ENCODE assay signal across 9 cellular contexts in genomic region chr12:45192041-45192695, GRCh38. TPM values are rescaled to one million over a fixed set of nuclear protein-coding genes. Genes with fewer than 3 reads are reported as not detected.
DNase-seq lines count a peak whose midpoint lies in the region; ATAC-seq, FAIRE-seq and TF ChIP-seq lines count a peak whose summit lies in the region.
"Had no signal": no experiment of that assay in that cellular context is flagged by ENCODE, and none has a peak within 500 bp of the region (broad histone marks: within the 10 kb centered on the region; RNA-seq: fewer than 3 reads in every experiment).

No MANE protein-coding gene starts in this region.

- H3K36me3 ChIP-seq in CD4-positive, CD25-positive, alpha-beta regulatory T cell (ENCODE audit: control insufficient read depth, insufficient read depth, low read length): no peaks in the 10 kb centered on the region
- no peaks in the 10 kb centered on the region for H3K36me3 ChIP-seq in HepG2 (replicated peaks in 1 of 2; ENCODE audit: control insufficient read depth in 1 of 2, insufficient read depth in 2 of 2, low read length in 2 of 2)

- H3K4me3 Mint-ChIP-seq in CD4-positive, CD25-positive, alpha-beta regulatory T cell: no peak overlapping the region
- no peak overlapping the region for H3K4me3 Mint-ChIP-seq in activated T-helper 2 cell treated with anti-CD3 and anti-CD28 coated beads, Interferon-gamma antibody, Interleukin-2, Interleukin-4, amounts not matched to agents 10 μg/mL and 5 μg/mL and 100 μg/mL, durations not matched to agents 14 hours and 24 hours and 36 hours (ENCODE audit: low read depth)

- H3K9ac ChIP-seq in HepG2 (ENCODE audit: insufficient read depth, low read depth, low read length): peak overlapping the region; percentile 3; the same call in 1 of the 2 replicates

- no peaks in the 10 kb centered on the region for H4K20me1 ChIP-seq in HepG2 (ENCODE audit: insufficient read depth, low read length)

- H3K4me3 ChIP-seq in CD4-positive, CD25-positive, alpha-beta regulatory T cell (ENCODE audit: low read depth, low read length): no peak overlapping the region
- no peak overlapping the region; a peak in 1 of 6 replicates for H3K4me3 ChIP-seq in HepG2 (replicated peaks in 1 of 3; ENCODE audit: insufficient read depth in 1 of 3, low read depth in 2 of 3, low read length in 3 of 3)

- TF ChIP-seq EP300 in HepG2 (IDR thresholded peaks at IDR 0.05; ENCODE audit: low read depth in 2 of 2, low read length in 2 of 2) (peak in 1 of 2 experiments; percentile 41; a peak in 1 of 4 replicates), HepG2 (CRISPR knock-in tag; IDR thresholded peaks at IDR 0.05; ENCODE audit: borderline replicate concordance) (peak; percentile 37; the same call in 1 of the 2 replicates)

- peaks cover 6% of the 10 kb centered on the region for H3K4me1 ChIP-seq in CD4-positive, CD25-positive, alpha-beta regulatory T cell (ENCODE audit: control insufficient read depth, insufficient read depth, low read length, poor library complexity, severe bottlenecking)
- H3K4me1 ChIP-seq in HepG2 (ENCODE audit: insufficient read depth, low read length): peaks cover 53% of the 10 kb centered on the region

- no peaks in the 10 kb centered on the region for H3K9me3 ChIP-seq in CD4-positive, CD25-positive, alpha-beta regulatory T cell (ENCODE audit: control insufficient read depth in 2 of 2, low read length in 2 of 2)
- no peaks in the 10 kb centered on the region for H3K9me3 ChIP-seq in HepG2 (ENCODE audit: low read length)

- H3K27me3 Mint-ChIP-seq in CD4-positive, CD25-positive, alpha-beta regulatory T cell: no peaks in the 10 kb centered on the region
- no peaks in the 10 kb centered on the region for H3K27me3 Mint-ChIP-seq in activated T-helper 2 cell treated with anti-CD3 and anti-CD28 coated beads, Interferon-gamma antibody, Interleukin-2, Interleukin-4, amounts not matched to agents 10 μg/mL and 5 μg/mL and 100 μg/mL, durations not matched to agents 14 hours and 24 hours and 36 hours (ENCODE audit: low read depth)

- CTCF ChIA-PET in HepG2 (lab: Yijun Ruan, JAX; ENCODE audit: low intra/inter-chr PET ratio, low total read pairs): no interaction called here

- H3K27me3 ChIP-seq in CD4-positive, CD25-positive, alpha-beta regulatory T cell (ENCODE audit: control insufficient read depth, insufficient read depth, low read length): no peaks in the 10 kb centered on the region
- H3K27me3 ChIP-seq in HepG2 (ENCODE audit: control insufficient read depth in 1 of 2, insufficient read depth in 2 of 2, low read length in 2 of 2): no peaks in the 10 kb centered on the region

- POLR2A ChIA-PET in HepG2 (lab: Yijun Ruan, JAX): interaction anchor here (1.1 to 1.8 kb wide), 3 partner anchors 13 to 68 kb away, joined by 3 to 8 read pairs (median 7); partner anchors contain the start of gene ANO6

- no peak overlapping the region for H2AFZ ChIP-seq in HepG2 (ENCODE audit: low read length)

- H3K36me3 Mint-ChIP-seq in CD4-positive, CD25-positive, alpha-beta regulatory T cell: peaks cover 29% of the 10 kb centered on the region
- H3K36me3 Mint-ChIP-seq in activated T-helper 2 cell treated with anti-CD3 and anti-CD28 coated beads, Interferon-gamma antibody, Interleukin-2, Interleukin-4, amounts not matched to agents 10 μg/mL and 5 μg/mL and 100 μg/mL, durations not matched to agents 14 hours and 24 hours and 36 hours (ENCODE audit: low read depth): no peaks in the 10 kb centered on the region

- DNase-seq in CD4-positive, CD25-positive, alpha-beta regulatory T cell: peak in 1 of 3 donors; percentile 63
- DNase-seq in HuH-7 (ENCODE audit: low spot score) (peak; percentile 21), HepG2 (ENCODE audit: low spot score) (peak; percentile 94), GM13976 (ENCODE audit: low spot score) (no peak)
- no peak for DNase-seq in activated T-helper 2 cell treated with anti-CD3 and anti-CD28 coated beads, Interferon-gamma antibody, Interleukin-2, Interleukin-4, amounts not matched to agents 10 μg/mL and 5 μg/mL and 100 μg/mL, durations not matched to agents 14 hours and 24 hours and 36 hours (ENCODE audit: low spot score)

- TF ChIP-seq CTCF in HepG2 (CRISPR knock-in tag; IDR thresholded peaks at IDR 0.05) (no peak), GM13976 (IDR thresholded peaks at IDR 0.05; ENCODE audit: borderline replicate concordance, control extremely low read depth, extremely low read depth, insufficient read depth, missing control alignments) (no peak)

- TF ChIP-seq RAD21 in HepG2 (CRISPR knock-in tag; IDR thresholded peaks at IDR 0.05): no peak

- H3K27ac ChIP-seq in CD4-positive, CD25-positive, alpha-beta regulatory T cell (ENCODE audit: insufficient read depth, low read length, poor library complexity, severe bottlenecking): no peak overlapping the region
- H3K27ac ChIP-seq in HepG2 (ENCODE audit: extremely low read length, insufficient read depth, low read length): peak overlapping the region; percentile 68

- WGBS in HepG2 (ENCODE audit: low lambda C conversion rate): 68% methylated on average over 4 of the region's 4 CpGs

- in situ Hi-C loops in HepG2 (cut with HindIII; ENCODE audit: extremely low pct_ligation_motif_present, low pct_unique_long_range_greater_than_20kb): loop anchor here (25.0 kb wide), 1 partner anchor 545 kb away; the partner anchor contains the start of gene ARID2
- in situ Hi-C loops in GM13976 (cut with MboI; ENCODE audit: low sequenced_read_pairs, unreplicated experiment): no loop called here

- peak; percentile 74 for FAIRE-seq in HepG2 (lab: Jason Lieb, UNC)
- FAIRE-seq: colon had no signal

- ATAC-seq in CD4-positive, CD25-positive, alpha-beta regulatory T cell (ENCODE audit: low read depth in 2 of 2): peak; percentile 83 to 91
- ATAC-seq in HepG2 (peak; percentile 92), GM21619 (IDR thresholded peaks at IDR 0.05; ENCODE audit: unreplicated experiment) (no peak), GM21786 (IDR thresholded peaks at IDR 0.05; ENCODE audit: unreplicated experiment) (no peak), HG03280 (IDR thresholded peaks at IDR 0.05; ENCODE audit: unreplicated experiment) (no peak)

- H3K79me2 ChIP-seq in HepG2 (ENCODE audit: insufficient read depth, low read length): no peaks in the 10 kb centered on the region

- peak overlapping the region in 2 of 3 donors; percentile 36 to 87 for H3K27ac Mint-ChIP-seq in CD4-positive, CD25-positive, alpha-beta regulatory T cell
- peak overlapping the region; percentile 44 for H3K27ac Mint-ChIP-seq in activated T-helper 2 cell treated with anti-CD3 and anti-CD28 coated beads, Interferon-gamma antibody, Interleukin-2, Interleukin-4, amounts not matched to agents 10 μg/mL and 5 μg/mL and 100 μg/mL, durations not matched to agents 14 hours and 24 hours and 36 hours

- no peak for TF ChIP-seq POLR2A in HepG2 (IDR thresholded peaks at IDR 0.05; ENCODE audit: insufficient read depth in 1 of 2, low read depth in 2 of 2, low read length in 2 of 2)

- H3K4me1 Mint-ChIP-seq in CD4-positive, CD25-positive, alpha-beta regulatory T cell: peaks cover 16 to 35% (median 17%) of the 10 kb centered on the region in 4 donors
- H3K4me1 Mint-ChIP-seq in activated T-helper 2 cell treated with anti-CD3 and anti-CD28 coated beads, Interferon-gamma antibody, Interleukin-2, Interleukin-4, amounts not matched to agents 10 μg/mL and 5 μg/mL and 100 μg/mL, durations not matched to agents 14 hours and 24 hours and 36 hours (ENCODE audit: low read depth): peaks cover 19% of the 10 kb centered on the region

- H3K4me2 ChIP-seq in HepG2 (ENCODE audit: low read depth, low read length): peak overlapping the region; percentile 33

- peaks cover 0 to 2% (median 0%) of the 10 kb centered on the region in 7 donors for H3K9me3 Mint-ChIP-seq in CD4-positive, CD25-positive, alpha-beta regulatory T cell
- H3K9me3 Mint-ChIP-seq in activated T-helper 2 cell treated with anti-CD3 and anti-CD28 coated beads, Interferon-gamma antibody, Interleukin-2, Interleukin-4, amounts not matched to agents 10 μg/mL and 5 μg/mL and 100 μg/mL, durations not matched to agents 14 hours and 24 hours and 36 hours: no peaks in the 10 kb centered on the region

- BruUV-seq in HepG2 (replicated peaks; lab: Mats Ljungman, UMichigan): no TSS peak

- intact Hi-C loops in activated T-helper 2 cell treated with anti-CD3 and anti-CD28 coated beads, Interferon-gamma antibody, Interleukin-2, Interleukin-4, amounts not matched to agents 10 μg/mL and 5 μg/mL and 100 μg/mL, durations not matched to agents 14 hours and 24 hours and 36 hours (cut with micrococcal nuclease): loop anchor here (1.0 to 2.0 kb wide), 3 partner anchors 23 to 477 kb away; no protein-coding TSS in a partner anchor
- intact Hi-C loops in HepG2 (cut with micrococcal nuclease; ENCODE audit: unreplicated experiment): loop anchor here (5.0 kb wide), 1 partner anchor 535 kb away; the partner anchor contains the start of gene ARID2

RNA-seq across cellular contexts. Expression of gene ANO6, which starts 23.7 kb away (rescaled TPM):
- 30.1 TPM for total RNA-seq in CD4-positive, CD25-positive, alpha-beta regulatory T cell
- 10 to 100 TPM; 19.9 to 24.8 (median 22.4) TPM for polyA plus RNA-seq in CD4-positive, CD25-positive, alpha-beta regulatory T cell
- total RNA-seq in activated T-helper 2 cell treated with anti-CD3 and anti-CD28 coated beads, Interferon-gamma antibody, Interleukin-2, Interleukin-4, amounts not matched to agents 10 μg/mL and 5 μg/mL and 100 μg/mL, durations not matched to agents 14 hours and 24 hours and 36 hours: 25.2 and 25.7 TPM in 2 replicates
- 45.8 and 57.1 TPM in 2 replicates for total RNA-seq in HepG2 (2016; rRNA removed; fragmentation: Illumina TruSeq; extraction: Trizol)
- 10.4 and 10.9 TPM in 2 replicates for total RNA-seq in HepG2 (2016; cell fraction: cytosol; rRNA removed; fragmentation: Illumina TruSeq; extraction: Trizol; ENCODE audit: low read depth)
- 46.6 and 56.5 TPM in 2 replicates for total RNA-seq in HepG2 (2016; cell fraction: insoluble cytoplasmic fraction; rRNA removed; fragmentation: Illumina TruSeq; extraction: Trizol)
- 24.2 and 24.6 TPM in 2 replicates for total RNA-seq in HepG2 (2016; cell fraction: membrane; rRNA removed; fragmentation: Illumina TruSeq; extraction: Trizol)
- 64.7 and 71.5 TPM in 2 replicates for total RNA-seq in HepG2 (2016; cell fraction: nucleus; rRNA removed; fragmentation: Illumina TruSeq; extraction: Trizol)
- 30.3 and 37.8 TPM in 2 replicates for polyA plus RNA-seq in HepG2 (2011; rRNA removed)
- 22.9 and 31.2 TPM in 2 replicates for polyA plus RNA-seq in HepG2 (2011; cell fraction: cytosol; rRNA removed)
- polyA plus RNA-seq in HepG2 (2011; cell fraction: nucleus; rRNA removed): 13.8 and 15.5 TPM in 2 replicates
- polyA plus RNA-seq in HepG2 (2012): 41.1 and 43.6 TPM in 2 replicates
- polyA plus RNA-seq in HepG2 (2016; cell fraction: cytosol; fragmentation: Illumina TruSeq; extraction: Trizol; ENCODE audit: low read depth): 2.1 and 2.3 TPM in 2 replicates
- 36.6 and 38.9 TPM in 2 replicates for polyA plus RNA-seq in HepG2 (2016; cell fraction: insoluble cytoplasmic fraction; fragmentation: Illumina TruSeq; extraction: Trizol; ENCODE audit: low read depth)
- 8.9 and 9.1 TPM in 2 replicates for polyA plus RNA-seq in HepG2 (2016; cell fraction: membrane; fragmentation: Illumina TruSeq; extraction: Trizol; ENCODE audit: low read depth)
- polyA plus RNA-seq in HepG2 (2016; cell fraction: nucleus; fragmentation: Illumina TruSeq; extraction: Trizol; ENCODE audit: insufficient read depth, low read depth): 48.3 and 49.0 TPM in 2 replicates
- polyA minus RNA-seq in HepG2 (2011; rRNA and poly(A)+ RNA removed; ENCODE audit: low replicate concordance): 21.5 and 54.3 TPM in 2 replicates
- polyA minus RNA-seq in HepG2 (2011; cell fraction: cytosol; rRNA and poly(A)+ RNA removed): 52.1 and 54.6 TPM in 2 replicates
- 50.3 and 60.4 TPM in 2 replicates for polyA minus RNA-seq in HepG2 (2011; cell fraction: nucleus; rRNA and poly(A)+ RNA removed)

Comparison
In these comparisons a context has a peak if more than half of its experiments do, and no peak if none do; other contexts are left out.
1. ATAC-seq: peak in CD4-positive, CD25-positive, alpha-beta regulatory T cell (2 of 2) and HepG2 (single experiment); none in GM21619 (single experiment), GM21786 (single experiment) and HG03280 (single experiment).
2. DNase-seq: peak in HuH-7 (single experiment) and HepG2 (single experiment); none in activated T-helper 2 cell treated with anti-CD3 and anti-CD28 coated beads, Interferon-gamma antibody, Interleukin-2, Interleukin-4, amounts not matched to agents 10 μg/mL and 5 μg/mL and 100 μg/mL, durations not matched to agents 14 hours and 24 hours and 36 hours (single experiment) and GM13976 (single experiment).